In the genomic region with DNA sequence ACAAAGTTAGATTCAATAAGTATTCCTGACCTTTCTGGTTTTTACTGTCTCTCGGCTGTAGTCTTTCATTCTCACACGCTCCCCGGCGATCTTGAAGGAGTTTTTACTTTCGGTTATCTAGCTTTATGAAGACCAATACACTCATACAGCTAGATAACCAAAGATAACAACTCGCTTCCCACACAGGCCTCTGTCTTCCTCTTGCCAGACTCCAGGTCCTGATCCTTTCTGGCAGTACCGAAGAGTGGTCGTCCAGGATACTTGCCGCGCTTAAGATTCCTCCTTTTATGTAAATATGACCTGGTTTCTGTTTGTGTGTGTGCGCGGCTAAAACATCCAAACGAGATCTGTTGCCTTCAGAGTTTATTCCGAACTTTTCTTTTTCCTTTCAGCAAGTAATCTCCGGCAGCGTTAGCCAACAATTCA, we compare ENCODE assay signal across 8 cellular contexts.
DNase-seq lines count a peak whose midpoint lies in the region; ATAC-seq and TF ChIP-seq lines count a peak whose summit lies in the region.

No MANE protein-coding gene starts in this region.

- no peak for TF ChIP-seq POLR2A in IMR-90 (IDR thresholded peaks at IDR 0.05; ENCODE audit: low read depth, low read length)

- peak overlapping the region; percentile 94 for H3K4me2 ChIP-seq in IMR-90 (ENCODE audit: low read depth, low read length)

- H3K56ac ChIP-seq in IMR-90 (ENCODE audit: extremely low read depth, insufficient read depth, low read length): no peak overlapping the region

- H3K27ac ChIP-seq in CD8-positive, alpha-beta T cell (ENCODE audit: low read depth, low read length): no peak overlapping the region
- H3K27ac ChIP-seq in IMR-90 (ENCODE audit: insufficient read depth, low read length): no peak overlapping the region
- H3K27ac ChIP-seq in muscle layer of colon (ENCODE audit: low read depth, low read length): no peak overlapping the region

- no peaks in the 10 kb centered on the region for H3K36me3 Mint-ChIP-seq in CD8-positive, alpha-beta T cell

- no peak for TF ChIP-seq RAD21 in IMR-90 (IDR thresholded peaks at IDR 0.05; ENCODE audit: low read length)

- no peak for ATAC-seq in CD8-positive, alpha-beta T cell
- ATAC-seq in GM21390 (IDR thresholded peaks at IDR 0.05; ENCODE audit: unreplicated experiment) (peak; percentile 53), IMR-90 (ENCODE audit: low read depth) (peak; percentile 56)

- no peak overlapping the region for H2BK20ac ChIP-seq in IMR-90 (ENCODE audit: low read depth, low read length)

- TF ChIP-seq CTCF in CD8-positive, alpha-beta T cell (IDR thresholded peaks at IDR 0.05): no peak
- TF ChIP-seq CTCF in IMR-90 (conservative IDR thresholded peaks at IDR 0.05; ENCODE audit: low read depth, low read length): no peak
- no peak for TF ChIP-seq CTCF in astrocyte of the spinal cord (IDR thresholded peaks at IDR 0.05; ENCODE audit: low read depth, low read length)

- dilution Hi-C loops in IMR-90 (cut with HindIII; ENCODE audit: low sequenced_read_pairs, unreplicated experiment): no loop called here

- H4K5ac ChIP-seq in IMR-90 (ENCODE audit: low read depth, low read length): no peak overlapping the region

- H2BK5ac ChIP-seq in IMR-90 (ENCODE audit: low read depth, low read length, poor library complexity, severe bottlenecking): no peak overlapping the region

- in situ Hi-C loops in IMR-90 (cut with MboI; ENCODE audit: low sequenced_read_pairs): no loop called here
- in situ Hi-C loops in astrocyte of the spinal cord (cut with HindIII; ENCODE audit: low sequenced_read_pairs): loop anchor here (10.0 kb wide), 1 partner anchor 882 kb away; no protein-coding TSS in a partner anchor

- H3K27me3 ChIP-seq in CD8-positive, alpha-beta T cell (ENCODE audit: insufficient read depth, low read length): peaks cover 49% of the 10 kb centered on the region
- peaks cover 59% of the 10 kb centered on the region for H3K27me3 ChIP-seq in IMR-90 (ENCODE audit: control insufficient read depth, insufficient read depth, low read length)
- H3K27me3 ChIP-seq in muscle layer of colon (ENCODE audit: control insufficient read depth in 1 of 2, insufficient read depth in 2 of 2, low read length in 2 of 2): peaks cover 92 to 95% of the 10 kb centered on the region in 2 donors

- H3K4me1 ChIP-seq in CD8-positive, alpha-beta T cell (ENCODE audit: insufficient read depth, low read length): peaks cover 19% of the 10 kb centered on the region
- H3K4me1 ChIP-seq in IMR-90 (ENCODE audit: control insufficient read depth, insufficient read depth, low read length): no peaks in the 10 kb centered on the region
- H3K4me1 ChIP-seq in muscle layer of colon (ENCODE audit: insufficient read depth, low read length): peaks cover 5% of the 10 kb centered on the region

- no peaks in the 10 kb centered on the region for H3K79me1 ChIP-seq in IMR-90 (ENCODE audit: low read depth in 1 of 2, low read length in 2 of 2)

- H3K23ac ChIP-seq in IMR-90 (ENCODE audit: low read depth, low read length): no peak overlapping the region

- H4K91ac ChIP-seq in IMR-90 (ENCODE audit: insufficient read depth, low read depth, low read length): no peak overlapping the region

- H3K4me3 ChIP-seq in CD8-positive, alpha-beta T cell (ENCODE audit: low read depth, low read length): peak overlapping the region; percentile 27
- H3K4me3 ChIP-seq in IMR-90 (ENCODE audit: insufficient read depth, low read depth, low read length) (peak overlapping the region; percentile 52), astrocyte of the spinal cord (ENCODE audit: low read depth, low read length) (peak overlapping the region; percentile 47), muscle layer of colon (ENCODE audit: low read depth in 1 of 2, low read length in 2 of 2) (peak overlapping the region; percentile 18 to 50)

- H3K4ac ChIP-seq in IMR-90 (ENCODE audit: low read depth, low read length): no peak overlapping the region

- H3K9me1 ChIP-seq in IMR-90 (ENCODE audit: insufficient read depth, low read length): no peaks in the 10 kb centered on the region

- POLR2A ChIA-PET in CD8-positive, alpha-beta T cell (lab: Charles Lee): no interaction called here
- POLR2A ChIA-PET in IMR-90 (lab: Charles Lee; ENCODE audit: unreplicated experiment): interaction anchor here (0.6 kb wide), 1 partner anchor 58 kb away, joined by 8 read pairs; no protein-coding TSS in a partner anchor

- no TSS peak for BruUV-seq in IMR-90 (replicated peaks; lab: Mats Ljungman, UMichigan)

- no peak overlapping the region for H3K18ac ChIP-seq in IMR-90 (ENCODE audit: low read depth, low read length)

- CTCF ChIA-PET in CD8-positive, alpha-beta T cell (lab: Charles Lee): interaction anchor here (0.6 to 1.2 kb wide), 3 partner anchors 24 to 885 kb away, joined by 3 to 5 read pairs (median 5); no protein-coding TSS in a partner anchor
- CTCF ChIA-PET in IMR-90 (lab: Yijun Ruan, JAX): interaction anchor here (0.7 kb wide), 1 partner anchor 17 kb away, joined by 3 read pairs; no protein-coding TSS in a partner anchor

- peaks cover 10% of the 10 kb centered on the region for H3K9me3 Mint-ChIP-seq in CD8-positive, alpha-beta T cell

- no peak overlapping the region for H3K14ac ChIP-seq in IMR-90 (replicated peaks; ENCODE audit: low read depth, low read length)

- no peaks in the 10 kb centered on the region for H3K9me3 ChIP-seq in CD8-positive, alpha-beta T cell (ENCODE audit: low read length)
- peaks cover 4% of the 10 kb centered on the region; the same call in 1 of the 2 replicates for H3K9me3 ChIP-seq in IMR-90 (ENCODE audit: control insufficient read depth, insufficient read depth, low read length)
- H3K9me3 ChIP-seq in muscle layer of colon (ENCODE audit: low read length): peaks cover 6% of the 10 kb centered on the region

- intact Hi-C loops in CD8-positive, alpha-beta T cell (cut with DNase I, micrococcal nuclease): no loop called here
- intact Hi-C loops in IMR-90 (cut with micrococcal nuclease): no loop called here

- H2BK120ac ChIP-seq in IMR-90 (ENCODE audit: low read depth, low read length): no peak overlapping the region

- H2AFZ ChIP-seq in IMR-90 (replicated peaks; ENCODE audit: low read length, poor library complexity): no peak overlapping the region

- peak overlapping the region; percentile 83 for H3K4me3 Mint-ChIP-seq in CD8-positive, alpha-beta T cell

- H4K20me1 ChIP-seq in IMR-90 (ENCODE audit: insufficient read depth, low read length): no peaks in the 10 kb centered on the region

- peak overlapping the region; percentile 36; the same call in 1 of the 2 replicates for H3K9ac ChIP-seq in IMR-90 (ENCODE audit: low read depth, low read length)
- peak overlapping the region; percentile 1 for H3K9ac ChIP-seq in muscle layer of colon (ENCODE audit: low read length)

- H2AK5ac ChIP-seq in IMR-90 (ENCODE audit: low read depth, low read length): no peak overlapping the region

- H3K36me3 ChIP-seq in CD8-positive, alpha-beta T cell (ENCODE audit: insufficient read depth, low read length): no peaks in the 10 kb centered on the region
- H3K36me3 ChIP-seq in IMR-90 (ENCODE audit: control insufficient read depth, insufficient read depth, low read length): no peaks in the 10 kb centered on the region
- no peaks in the 10 kb centered on the region for H3K36me3 ChIP-seq in muscle layer of colon (ENCODE audit: insufficient read depth, low read length)

- H3K27me3 Mint-ChIP-seq in CD8-positive, alpha-beta T cell (ENCODE audit: low read depth): peaks cover 90% of the 10 kb centered on the region

- no peak for DNase-seq in CD8-positive, alpha-beta T cell
- DNase-seq in IMR-90 (peak; percentile 15), astrocyte of the spinal cord (ENCODE audit: low read depth, low spot score) (peak; percentile 77), GM03348 (ENCODE audit: low spot score) (no peak)
- DNase-seq in activated CD4-positive, alpha-beta T cell treated with anti-CD3 and anti-CD28 coated beads for 48 hours: no peak
- no peak for DNase-seq in stimulated activated CD4-positive, alpha-beta T cell treated with anti-CD3 and anti-CD28 coated beads, Interleukin-4, amount 100 ng/mL, for 24 hours

- 6% methylated on average over 5 of the region's 16 CpGs; no CpG with 5 or more reads in 1 of the 2 experiments for WGBS in IMR-90 (ENCODE audit: extremely low coverage in 2 of 2, insufficient read length in 1 of 2), 2 experiments

- no peak overlapping the region for H4K8ac ChIP-seq in IMR-90 (ENCODE audit: low read depth in 2 of 2, low read length in 2 of 2)

- H2AK9ac ChIP-seq in IMR-90 (replicated peaks; ENCODE audit: low read depth, low read length, poor library complexity): no peak overlapping the region

- H3K27ac Mint-ChIP-seq in CD8-positive, alpha-beta T cell: peak overlapping the region; percentile 6

- H3K4me1 Mint-ChIP-seq in CD8-positive, alpha-beta T cell (ENCODE audit: low read depth): peaks cover 26% of the 10 kb centered on the region

- H2BK15ac ChIP-seq in IMR-90 (ENCODE audit: low read depth, low read length): no peak overlapping the region

TF ChIP-seq in IMR-90, 13 proteins besides CTCF, POLR2A, EP300 and RAD21:
- TF ChIP-seq, protein P1, sequence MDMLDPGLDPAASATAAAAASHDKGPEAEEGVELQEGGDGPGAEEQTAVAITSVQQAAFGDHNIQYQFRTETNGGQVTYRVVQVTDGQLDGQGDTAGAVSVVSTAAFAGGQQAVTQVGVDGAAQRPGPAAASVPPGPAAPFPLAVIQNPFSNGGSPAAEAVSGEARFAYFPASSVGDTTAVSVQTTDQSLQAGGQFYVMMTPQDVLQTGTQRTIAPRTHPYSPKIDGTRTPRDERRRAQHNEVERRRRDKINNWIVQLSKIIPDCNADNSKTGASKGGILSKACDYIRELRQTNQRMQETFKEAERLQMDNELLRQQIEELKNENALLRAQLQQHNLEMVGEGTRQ (IDR thresholded peaks at IDR 0.05; ENCODE audit: low read depth, low read length): no peak
- no peak for TF ChIP-seq MAFK (IDR thresholded peaks at IDR 0.05; ENCODE audit: low read depth, low read length)
- no peak for TF ChIP-seq SMC3 (IDR thresholded peaks at IDR 0.05; ENCODE audit: low read depth, low read length)
- no peak for TF ChIP-seq RCOR1 (IDR thresholded peaks at IDR 0.05; ENCODE audit: insufficient replicate concordance, low read length)
- TF ChIP-seq CHD1 (IDR thresholded peaks at IDR 0.05; ENCODE audit: low read depth, low read length): no peak
- TF ChIP-seq BHLHE40 (IDR thresholded peaks at IDR 0.05; ENCODE audit: low read depth, low read length): no peak
- no peak for TF ChIP-seq MAZ (IDR thresholded peaks at IDR 0.05; ENCODE audit: borderline replicate concordance, low read depth, low read length)
- no peak for TF ChIP-seq FOS (IDR thresholded peaks at IDR 0.05; ENCODE audit: low read depth, low read length)
- TF ChIP-seq CEBPB (IDR thresholded peaks at IDR 0.05; ENCODE audit: low read depth, low read length): no peak

Comparison
In these comparisons a context has a peak if more than half of its experiments do, and no peak if none do; other contexts are left out.
1. DNase-seq: peak in IMR-90 (single experiment) and astrocyte of the spinal cord (single experiment); none in CD8-positive, alpha-beta T cell (0 of 7), GM03348 (single experiment), activated CD4-positive, alpha-beta T cell treated with anti-CD3 and anti-CD28 coated beads for 48 hours (single experiment) and stimulated activated CD4-positive, alpha-beta T cell treated with anti-CD3 and anti-CD28 coated beads, Interleukin-4, amount 100 ng/mL, for 24 hours (single experiment).
2. Peak in every context shown above with its lines, with median percentiles within 50 percentile points of each other: H3K4me3 ChIP-seq.